Comparison of ENCODE assay signal across 1 cellular context in the genomic region with DNA sequence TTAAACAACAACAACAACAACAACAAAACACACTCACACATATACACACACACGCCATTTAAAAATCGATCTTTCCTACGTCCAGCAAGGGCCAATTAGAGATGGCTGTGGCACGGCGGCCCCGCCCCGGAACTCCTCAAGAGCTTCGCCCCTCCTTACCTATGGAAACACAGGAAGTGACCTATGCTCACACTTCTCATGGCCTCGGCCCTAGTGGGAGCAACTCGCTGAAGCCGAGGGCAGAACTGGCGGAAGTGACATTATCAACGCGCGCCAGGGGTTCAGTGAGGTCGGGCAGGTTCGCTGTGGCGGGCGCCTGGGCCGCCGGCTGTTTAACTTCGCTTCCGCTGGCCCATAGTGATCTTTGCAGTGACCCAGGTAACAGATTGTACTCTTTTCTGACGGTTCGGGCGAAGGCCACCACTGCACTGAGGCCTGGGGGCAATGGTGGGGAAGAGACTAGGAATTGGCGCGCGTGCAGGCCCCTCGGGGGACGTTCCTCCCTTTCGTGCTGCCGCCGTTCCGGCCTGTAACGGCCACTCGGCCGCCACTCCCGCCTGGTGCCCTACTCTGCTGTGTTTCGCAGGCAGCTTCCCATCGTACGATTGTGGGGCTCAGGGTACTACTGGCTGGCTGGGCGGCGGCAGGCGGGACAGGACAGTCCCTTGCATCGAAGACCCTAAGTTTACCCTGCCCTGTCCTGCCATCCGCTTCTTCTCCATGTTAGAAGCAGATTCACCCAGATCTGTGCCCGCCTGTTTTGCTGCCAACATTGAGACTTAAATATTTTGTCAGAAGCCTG.
A peak's percentile ranks its signal among the peaks of the same experiment; 100 is the strongest.
TF ChIP-seq lines count a peak whose summit lies in the region.

A gene (plus strand): TSS at position 284 of the 802 bp plus-strand sequence. CDS start 2,661 bp downstream, outside the sequence.

TF ChIP-seq in K562, 482 proteins besides CTCF, POLR2A, EP300 and RAD21 (continued from another document and continues in another):
- TF ChIP-seq KHSRP (IDR thresholded peaks at IDR 0.05) (0 out of 2 replicates have a peak, but pooled peaks have one; percentile 43), LARP7 (IDR thresholded peaks at IDR 0.05) (0 out of 2 replicates have a peak, but pooled peaks have one; percentile 54), BMI1 (IDR thresholded peaks at IDR 0.05; ENCODE audit: low read length) (no peak), RAD51 (IDR thresholded peaks at IDR 0.05; ENCODE audit: borderline replicate concordance, low read depth) (0 out of 2 replicates have a peak, but pooled peaks have one; percentile 5), ZNF436 (CRISPR knock-in tag; IDR thresholded peaks at IDR 0.05) (peak; percentile 33; the same call in 1 of the 2 replicates), GABPB2 (CRISPR knock-in tag; conservative IDR thresholded peaks at IDR 0.05) (no peak), KAT7 (CRISPR knock-in tag; IDR thresholded peaks at IDR 0.05; ENCODE audit: borderline replicate concordance) (peak; percentile 88; the same call in 1 of the 2 replicates), CHD2 (IDR thresholded peaks at IDR 0.05; ENCODE audit: low read depth, low read length) (peak; percentile 69), ZNF41 (CRISPR knock-in tag; conservative IDR thresholded peaks at IDR 0.05) (peak; percentile 96), PRPF4 (IDR thresholded peaks at IDR 0.05; ENCODE audit: insufficient read depth, low read depth, low read length, poor library complexity, severe bottlenecking) (no peak), RFX1 (IDR thresholded peaks at IDR 0.05) (peak; percentile 45; the same call in 1 of the 2 replicates), PHF8 (IDR thresholded peaks at IDR 0.05; ENCODE audit: borderline replicate concordance, low read length) (peak; percentile 90), JUN (IDR thresholded peaks at IDR 0.05; ENCODE audit: borderline replicate concordance, low read depth, low read length) (peak; percentile 80), JUN (CRISPR knock-in tag; IDR thresholded peaks at IDR 0.05; ENCODE audit: borderline replicate concordance) (peak; percentile 86; the same call in 1 of the 2 replicates), KAT2B (IDR thresholded peaks at IDR 0.05; ENCODE audit: low read depth, low read length) (no peak), SMAD3 (CRISPR knock-in tag; conservative IDR thresholded peaks at IDR 0.05) (peak; percentile 57; the same call in 1 of the 2 replicates), MAZ (CRISPR knock-in tag; conservative IDR thresholded peaks at IDR 0.05 in 1 of 2, IDR thresholded peaks at IDR 0.05 in 1 of 2) (peak; percentile 85 to 87; a peak in 3 of 4 replicates), FOXK1 (CRISPR knock-in tag; IDR thresholded peaks at IDR 0.05; ENCODE audit: borderline replicate concordance) (no peak), SMAD4 (CRISPR knock-in tag; conservative IDR thresholded peaks at IDR 0.05) (peak; percentile 74), KDM4B (IDR thresholded peaks at IDR 0.05; ENCODE audit: borderline replicate concordance in 2 of 2, low read depth in 1 of 2) (peak in 1 of 2 experiments; percentile 96; a peak in 2 of 4 replicates), BHLHE40 (IDR thresholded peaks at IDR 0.05; ENCODE audit: low read length) (peak; percentile 39), ELF2 (CRISPR knock-in tag; IDR thresholded peaks at IDR 0.05) (peak; percentile 98), ZKSCAN3 (CRISPR knock-in tag; IDR thresholded peaks at IDR 0.05) (no peak), ERF (CRISPR knock-in tag; IDR thresholded peaks at IDR 0.05) (0 out of 2 replicates have a peak, but pooled peaks have one; percentile 49), GABPA (tag; conservative IDR thresholded peaks at IDR 0.05; ENCODE audit: low read depth) (peak; percentile 98), MEF2A (IDR thresholded peaks at IDR 0.05; ENCODE audit: control insufficient read depth, low read depth, low read length) (no peak), ASH1L (IDR thresholded peaks at IDR 0.05; ENCODE audit: borderline replicate concordance, low read depth, partially characterized antibody) (peak; percentile 62), ZC3H11A (IDR thresholded peaks at IDR 0.05; ENCODE audit: low read depth, low read length) (0 out of 2 replicates have a peak, but pooled peaks have one; percentile 31), ZNF583 (CRISPR knock-in tag; IDR thresholded peaks at IDR 0.05) (peak; percentile 22)
- TF ChIP-seq, protein P1, sequence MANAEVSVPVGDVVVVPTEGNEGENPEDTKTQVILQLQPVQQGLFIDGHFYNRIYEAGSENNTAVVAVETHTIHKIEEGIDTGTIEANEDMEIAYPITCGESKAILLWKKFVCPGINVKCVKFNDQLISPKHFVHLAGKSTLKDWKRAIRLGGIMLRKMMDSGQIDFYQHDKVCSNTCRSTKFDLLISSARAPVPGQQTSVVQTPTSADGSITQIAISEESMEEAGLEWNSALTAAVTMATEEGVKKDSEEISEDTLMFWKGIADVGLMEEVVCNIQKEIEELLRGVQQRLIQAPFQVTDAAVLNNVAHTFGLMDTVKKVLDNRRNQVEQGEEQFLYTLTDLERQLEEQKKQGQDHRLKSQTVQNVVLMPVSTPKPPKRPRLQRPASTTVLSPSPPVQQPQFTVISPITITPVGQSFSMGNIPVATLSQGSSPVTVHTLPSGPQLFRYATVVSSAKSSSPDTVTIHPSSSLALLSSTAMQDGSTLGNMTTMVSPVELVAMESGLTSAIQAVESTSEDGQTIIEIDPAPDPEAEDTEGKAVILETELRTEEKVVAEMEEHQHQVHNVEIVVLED (CRISPR knock-in tag; IDR thresholded peaks at IDR 0.05): peak; percentile 54
- TF ChIP-seq, protein P2, sequence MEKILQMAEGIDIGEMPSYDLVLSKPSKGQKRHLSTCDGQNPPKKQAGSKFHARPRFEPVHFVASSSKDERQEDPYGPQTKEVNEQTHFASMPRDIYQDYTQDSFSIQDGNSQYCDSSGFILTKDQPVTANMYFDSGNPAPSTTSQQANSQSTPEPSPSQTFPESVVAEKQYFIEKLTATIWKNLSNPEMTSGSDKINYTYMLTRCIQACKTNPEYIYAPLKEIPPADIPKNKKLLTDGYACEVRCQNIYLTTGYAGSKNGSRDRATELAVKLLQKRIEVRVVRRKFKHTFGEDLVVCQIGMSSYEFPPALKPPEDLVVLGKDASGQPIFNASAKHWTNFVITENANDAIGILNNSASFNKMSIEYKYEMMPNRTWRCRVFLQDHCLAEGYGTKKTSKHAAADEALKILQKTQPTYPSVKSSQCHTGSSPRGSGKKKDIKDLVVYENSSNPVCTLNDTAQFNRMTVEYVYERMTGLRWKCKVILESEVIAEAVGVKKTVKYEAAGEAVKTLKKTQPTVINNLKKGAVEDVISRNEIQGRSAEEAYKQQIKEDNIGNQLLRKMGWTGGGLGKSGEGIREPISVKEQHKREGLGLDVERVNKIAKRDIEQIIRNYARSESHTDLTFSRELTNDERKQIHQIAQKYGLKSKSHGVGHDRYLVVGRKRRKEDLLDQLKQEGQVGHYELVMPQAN (IDR thresholded peaks at IDR 0.05; ENCODE audit: borderline replicate concordance): peak; percentile 90
- TF ChIP-seq, protein P3, sequence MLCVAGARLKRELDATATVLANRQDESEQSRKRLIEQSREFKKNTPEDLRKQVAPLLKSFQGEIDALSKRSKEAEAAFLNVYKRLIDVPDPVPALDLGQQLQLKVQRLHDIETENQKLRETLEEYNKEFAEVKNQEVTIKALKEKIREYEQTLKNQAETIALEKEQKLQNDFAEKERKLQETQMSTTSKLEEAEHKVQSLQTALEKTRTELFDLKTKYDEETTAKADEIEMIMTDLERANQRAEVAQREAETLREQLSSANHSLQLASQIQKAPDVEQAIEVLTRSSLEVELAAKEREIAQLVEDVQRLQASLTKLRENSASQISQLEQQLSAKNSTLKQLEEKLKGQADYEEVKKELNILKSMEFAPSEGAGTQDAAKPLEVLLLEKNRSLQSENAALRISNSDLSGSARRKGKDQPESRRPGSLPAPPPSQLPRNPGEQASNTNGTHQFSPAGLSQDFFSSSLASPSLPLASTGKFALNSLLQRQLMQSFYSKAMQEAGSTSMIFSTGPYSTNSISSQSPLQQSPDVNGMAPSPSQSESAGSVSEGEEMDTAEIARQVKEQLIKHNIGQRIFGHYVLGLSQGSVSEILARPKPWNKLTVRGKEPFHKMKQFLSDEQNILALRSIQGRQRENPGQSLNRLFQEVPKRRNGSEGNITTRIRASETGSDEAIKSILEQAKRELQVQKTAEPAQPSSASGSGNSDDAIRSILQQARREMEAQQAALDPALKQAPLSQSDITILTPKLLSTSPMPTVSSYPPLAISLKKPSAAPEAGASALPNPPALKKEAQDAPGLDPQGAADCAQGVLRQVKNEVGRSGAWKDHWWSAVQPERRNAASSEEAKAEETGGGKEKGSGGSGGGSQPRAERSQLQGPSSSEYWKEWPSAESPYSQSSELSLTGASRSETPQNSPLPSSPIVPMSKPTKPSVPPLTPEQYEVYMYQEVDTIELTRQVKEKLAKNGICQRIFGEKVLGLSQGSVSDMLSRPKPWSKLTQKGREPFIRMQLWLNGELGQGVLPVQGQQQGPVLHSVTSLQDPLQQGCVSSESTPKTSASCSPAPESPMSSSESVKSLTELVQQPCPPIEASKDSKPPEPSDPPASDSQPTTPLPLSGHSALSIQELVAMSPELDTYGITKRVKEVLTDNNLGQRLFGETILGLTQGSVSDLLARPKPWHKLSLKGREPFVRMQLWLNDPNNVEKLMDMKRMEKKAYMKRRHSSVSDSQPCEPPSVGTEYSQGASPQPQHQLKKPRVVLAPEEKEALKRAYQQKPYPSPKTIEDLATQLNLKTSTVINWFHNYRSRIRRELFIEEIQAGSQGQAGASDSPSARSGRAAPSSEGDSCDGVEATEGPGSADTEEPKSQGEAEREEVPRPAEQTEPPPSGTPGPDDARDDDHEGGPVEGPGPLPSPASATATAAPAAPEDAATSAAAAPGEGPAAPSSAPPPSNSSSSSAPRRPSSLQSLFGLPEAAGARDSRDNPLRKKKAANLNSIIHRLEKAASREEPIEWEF (CRISPR knock-in tag; IDR thresholded peaks at IDR 0.05): 0 out of 2 replicates have a peak, but pooled peaks have one; percentile 54
- TF ChIP-seq, protein P4, sequence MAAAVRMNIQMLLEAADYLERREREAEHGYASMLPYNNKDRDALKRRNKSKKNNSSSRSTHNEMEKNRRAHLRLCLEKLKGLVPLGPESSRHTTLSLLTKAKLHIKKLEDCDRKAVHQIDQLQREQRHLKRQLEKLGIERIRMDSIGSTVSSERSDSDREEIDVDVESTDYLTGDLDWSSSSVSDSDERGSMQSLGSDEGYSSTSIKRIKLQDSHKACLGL (CRISPR knock-in tag; IDR thresholded peaks at IDR 0.05; ENCODE audit: borderline replicate concordance, poor library complexity, severe bottlenecking): no peak
- TF ChIP-seq, protein P5, sequence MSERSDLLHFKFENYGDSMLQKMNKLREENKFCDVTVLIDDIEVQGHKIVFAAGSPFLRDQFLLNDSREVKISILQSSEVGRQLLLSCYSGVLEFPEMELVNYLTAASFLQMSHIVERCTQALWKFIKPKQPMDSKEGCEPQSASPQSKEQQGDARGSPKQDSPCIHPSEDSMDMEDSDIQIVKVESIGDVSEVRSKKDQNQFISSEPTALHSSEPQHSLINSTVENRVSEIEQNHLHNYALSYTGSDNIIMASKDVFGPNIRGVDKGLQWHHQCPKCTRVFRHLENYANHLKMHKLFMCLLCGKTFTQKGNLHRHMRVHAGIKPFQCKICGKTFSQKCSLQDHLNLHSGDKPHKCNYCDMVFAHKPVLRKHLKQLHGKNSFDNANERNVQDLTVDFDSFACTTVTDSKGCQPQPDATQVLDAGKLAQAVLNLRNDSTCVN (CRISPR knock-in tag; IDR thresholded peaks at IDR 0.05): peak; percentile 67; the same call in 1 of the 2 replicates
- TF ChIP-seq, protein P6, sequence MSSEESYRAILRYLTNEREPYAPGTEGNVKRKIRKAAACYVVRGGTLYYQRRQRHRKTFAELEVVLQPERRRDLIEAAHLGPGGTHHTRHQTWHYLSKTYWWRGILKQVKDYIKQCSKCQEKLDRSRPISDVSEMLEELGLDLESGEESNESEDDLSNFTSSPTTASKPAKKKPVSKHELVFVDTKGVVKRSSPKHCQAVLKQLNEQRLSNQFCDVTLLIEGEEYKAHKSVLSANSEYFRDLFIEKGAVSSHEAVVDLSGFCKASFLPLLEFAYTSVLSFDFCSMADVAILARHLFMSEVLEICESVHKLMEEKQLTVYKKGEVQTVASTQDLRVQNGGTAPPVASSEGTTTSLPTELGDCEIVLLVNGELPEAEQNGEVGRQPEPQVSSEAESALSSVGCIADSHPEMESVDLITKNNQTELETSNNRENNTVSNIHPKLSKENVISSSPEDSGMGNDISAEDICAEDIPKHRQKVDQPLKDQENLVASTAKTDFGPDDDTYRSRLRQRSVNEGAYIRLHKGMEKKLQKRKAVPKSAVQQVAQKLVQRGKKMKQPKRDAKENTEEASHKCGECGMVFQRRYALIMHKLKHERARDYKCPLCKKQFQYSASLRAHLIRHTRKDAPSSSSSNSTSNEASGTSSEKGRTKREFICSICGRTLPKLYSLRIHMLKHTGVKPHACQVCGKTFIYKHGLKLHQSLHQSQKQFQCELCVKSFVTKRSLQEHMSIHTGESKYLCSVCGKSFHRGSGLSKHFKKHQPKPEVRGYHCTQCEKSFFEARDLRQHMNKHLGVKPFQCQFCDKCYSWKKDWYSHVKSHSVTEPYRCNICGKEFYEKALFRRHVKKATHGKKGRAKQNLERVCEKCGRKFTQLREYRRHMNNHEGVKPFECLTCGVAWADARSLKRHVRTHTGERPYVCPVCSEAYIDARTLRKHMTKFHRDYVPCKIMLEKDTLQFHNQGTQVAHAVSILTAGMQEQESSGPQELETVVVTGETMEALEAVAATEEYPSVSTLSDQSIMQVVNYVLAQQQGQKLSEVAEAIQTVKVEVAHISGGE (CRISPR knock-in tag; IDR thresholded peaks at IDR 0.05): peak in 2 of 3 experiments; percentile 64 to 96; a peak in 4 of 6 replicates
- TF ChIP-seq, protein P7, sequence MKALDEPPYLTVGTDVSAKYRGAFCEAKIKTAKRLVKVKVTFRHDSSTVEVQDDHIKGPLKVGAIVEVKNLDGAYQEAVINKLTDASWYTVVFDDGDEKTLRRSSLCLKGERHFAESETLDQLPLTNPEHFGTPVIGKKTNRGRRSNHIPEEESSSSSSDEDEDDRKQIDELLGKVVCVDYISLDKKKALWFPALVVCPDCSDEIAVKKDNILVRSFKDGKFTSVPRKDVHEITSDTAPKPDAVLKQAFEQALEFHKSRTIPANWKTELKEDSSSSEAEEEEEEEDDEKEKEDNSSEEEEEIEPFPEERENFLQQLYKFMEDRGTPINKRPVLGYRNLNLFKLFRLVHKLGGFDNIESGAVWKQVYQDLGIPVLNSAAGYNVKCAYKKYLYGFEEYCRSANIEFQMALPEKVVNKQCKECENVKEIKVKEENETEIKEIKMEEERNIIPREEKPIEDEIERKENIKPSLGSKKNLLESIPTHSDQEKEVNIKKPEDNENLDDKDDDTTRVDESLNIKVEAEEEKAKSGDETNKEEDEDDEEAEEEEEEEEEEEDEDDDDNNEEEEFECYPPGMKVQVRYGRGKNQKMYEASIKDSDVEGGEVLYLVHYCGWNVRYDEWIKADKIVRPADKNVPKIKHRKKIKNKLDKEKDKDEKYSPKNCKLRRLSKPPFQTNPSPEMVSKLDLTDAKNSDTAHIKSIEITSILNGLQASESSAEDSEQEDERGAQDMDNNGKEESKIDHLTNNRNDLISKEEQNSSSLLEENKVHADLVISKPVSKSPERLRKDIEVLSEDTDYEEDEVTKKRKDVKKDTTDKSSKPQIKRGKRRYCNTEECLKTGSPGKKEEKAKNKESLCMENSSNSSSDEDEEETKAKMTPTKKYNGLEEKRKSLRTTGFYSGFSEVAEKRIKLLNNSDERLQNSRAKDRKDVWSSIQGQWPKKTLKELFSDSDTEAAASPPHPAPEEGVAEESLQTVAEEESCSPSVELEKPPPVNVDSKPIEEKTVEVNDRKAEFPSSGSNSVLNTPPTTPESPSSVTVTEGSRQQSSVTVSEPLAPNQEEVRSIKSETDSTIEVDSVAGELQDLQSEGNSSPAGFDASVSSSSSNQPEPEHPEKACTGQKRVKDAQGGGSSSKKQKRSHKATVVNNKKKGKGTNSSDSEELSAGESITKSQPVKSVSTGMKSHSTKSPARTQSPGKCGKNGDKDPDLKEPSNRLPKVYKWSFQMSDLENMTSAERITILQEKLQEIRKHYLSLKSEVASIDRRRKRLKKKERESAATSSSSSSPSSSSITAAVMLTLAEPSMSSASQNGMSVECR (CRISPR knock-in tag; IDR thresholded peaks at IDR 0.05): peak; percentile 91
